ENCODE assay signal across 13 cellular contexts in the genomic region with DNA sequence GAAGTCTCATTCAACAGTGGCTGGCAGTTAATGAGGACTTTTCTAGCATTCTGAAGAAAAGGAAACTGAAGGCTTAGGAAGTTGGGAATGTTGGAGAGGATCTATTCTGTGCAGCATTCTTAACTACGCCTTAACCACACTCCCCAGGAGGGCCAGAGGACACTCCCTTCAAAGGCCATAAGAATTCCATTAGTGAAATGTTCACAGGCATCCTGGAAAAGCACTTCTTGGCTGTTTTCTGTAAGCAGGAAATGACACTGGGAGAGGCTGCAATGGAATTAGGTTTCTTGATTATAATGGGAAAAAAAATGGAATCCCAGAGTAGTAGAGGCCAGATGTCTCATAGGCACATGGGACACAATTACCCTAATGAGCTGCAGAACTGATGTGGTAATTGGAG.
DNase-seq lines count a peak whose midpoint lies in the region; TF ChIP-seq lines count a peak whose summit lies in the region.
"Had no signal": no experiment of that assay in that cellular context is flagged by ENCODE, and none has a peak within 500 bp of the region (broad histone marks: within the 10 kb centered on the region; RNA-seq: fewer than 3 reads in every experiment).

No MANE protein-coding gene starts in this region.

- no peaks in the 10 kb centered on the region for H3K79me1 ChIP-seq in mesenchymal stem cell (replicated peaks; ENCODE audit: low read length, poor library complexity, severe bottlenecking)

- H3K36me3 ChIP-seq in HEK293 (ENCODE audit: control insufficient read depth in 2 of 2, insufficient read depth in 1 of 2, low read length in 2 of 2) (no peaks in the 10 kb centered on the region), mesenchymal stem cell (ENCODE audit: control insufficient read depth in 1 of 2, insufficient read depth in 2 of 2, low read depth in 1 of 2, low read length in 2 of 2) (no peaks in the 10 kb centered on the region)
- H3K36me3 ChIP-seq: BLaER1 had no signal

- peak overlapping the region; percentile 95 for H2AK5ac ChIP-seq in mesenchymal stem cell (ENCODE audit: low read length, severe bottlenecking)

- no peak for TF ChIP-seq CTCF in AG04449 (IDR thresholded peaks at IDR 0.05; ENCODE audit: insufficient read depth, low read length, missing control alignments)
- TF ChIP-seq CTCF in HEK293 (tag by site-specific recombination; IDR thresholded peaks at IDR 0.05): no peak
- TF ChIP-seq CTCF in astrocyte of the spinal cord (IDR thresholded peaks at IDR 0.05; ENCODE audit: low read depth, low read length): no peak

- peak; percentile 88 for DNase-seq in AG04449 (ENCODE audit: low read depth, low spot score)
- peak; percentile 90 for DNase-seq in astrocyte of the spinal cord (ENCODE audit: low read depth, low spot score)
- peak; percentile 68 for DNase-seq in mesenchymal stem cell
- DNase-seq in activated gamma-delta T cell (lab: John Stamatoyannopoulos, UW): no peak
- no peak for DNase-seq in DMS53 treated with DMSO at 0.1 percent for 48 hours (lab: John Stamatoyannopoulos, UW; ENCODE audit: unreplicated experiment)
- DNase-seq in OCI-M1 (lab: John Stamatoyannopoulos, UW): no peak
- DNase-seq in NCI-H2081 treated with DMSO at 0.1 percent for 48 hours (lab: John Stamatoyannopoulos, UW): no peak
- DNase-seq: activated T-cell treated with anti-CD3 and anti-CD28 coated beads, Interleukin-2, amount 50 U/mL, for 24 hours; head of caudate nucleus; NCI-H187 had no signal

- no peak overlapping the region for H3K4me2 ChIP-seq in mesenchymal stem cell (ENCODE audit: low read length, poor library complexity, severe bottlenecking)
- H3K4me2 ChIP-seq: BLaER1 had no signal

- H3K27ac ChIP-seq in HEK293 (ENCODE audit: extremely low read depth, low read depth, low read length) (no peak overlapping the region), mesenchymal stem cell (ENCODE audit: low read length, poor library complexity, severe bottlenecking) (peak overlapping the region; percentile 49)
- H3K27ac ChIP-seq: BLaER1 had no signal

- H4K8ac ChIP-seq in mesenchymal stem cell (ENCODE audit: low read length): peak overlapping the region; percentile 27

- H4K91ac ChIP-seq in mesenchymal stem cell (ENCODE audit: low read length): no peak overlapping the region

- POLR2A ChIA-PET in AG04449 (lab: Yijun Ruan, JAX): interaction anchor here (0.6 to 1.2 kb wide), 2 partner anchors 10 to 20 kb away, joined by 3 read pairs; no protein-coding TSS in a partner anchor
- POLR2A ChIA-PET in HEK293 (lab: Yijun Ruan, JAX): no interaction called here

- CTCF ChIA-PET in AG04449 (lab: Yijun Ruan, JAX) (interaction anchor here (1.2 to 4.2 kb wide), 3 partner anchors 11 to 68 kb away, joined by 4 to 14 read pairs (median 6); no protein-coding TSS in a partner anchor), HEK293 (lab: Yijun Ruan, JAX) (interaction anchor here (0.6 to 0.9 kb wide), 2 partner anchors 9 to 240 kb away, joined by 3 to 4 read pairs; no protein-coding TSS in a partner anchor)

- no peaks in the 10 kb centered on the region for H3K27me3 ChIP-seq in mesenchymal stem cell (ENCODE audit: control insufficient read depth in 1 of 2, insufficient read depth in 1 of 2, low read length in 2 of 2)
- H3K27me3 ChIP-seq: BLaER1 had no signal

- H3K4me3 ChIP-seq in AG04449 (ENCODE audit: low read depth, low read length) (no peak overlapping the region), HEK293 (ENCODE audit: low read depth, low read length) (no peak overlapping the region), astrocyte of the spinal cord (ENCODE audit: low read depth, low read length) (no peak overlapping the region), mesenchymal stem cell (ENCODE audit: insufficient read depth in 1 of 2, low read depth in 1 of 2, low read length in 2 of 2) (no peak overlapping the region)
- H3K4me3 ChIP-seq: BLaER1, lung had no signal

- in situ Hi-C loops in astrocyte of the spinal cord (cut with HindIII; ENCODE audit: low sequenced_read_pairs): no loop called here

- H3K4me1 ChIP-seq in HEK293 (ENCODE audit: control insufficient read depth, insufficient read depth, low read length): no peaks in the 10 kb centered on the region
- H3K4me1 ChIP-seq in mesenchymal stem cell (ENCODE audit: control insufficient read depth, insufficient read depth, low read depth, low read length): peaks cover 6% of the 10 kb centered on the region
- H3K4me1 ChIP-seq: BLaER1 had no signal

- H3K9me3 ChIP-seq in HEK293 (ENCODE audit: control insufficient read depth, insufficient read depth, low read depth, low read length) (no peaks in the 10 kb centered on the region), mesenchymal stem cell (ENCODE audit: control insufficient read depth, low read length) (peaks cover 6% of the 10 kb centered on the region)

- peak overlapping the region; percentile 72 for H3K9ac ChIP-seq in mesenchymal stem cell (ENCODE audit: low read length)
- H3K9ac ChIP-seq: BLaER1 had no signal

- peak overlapping the region in 1 of 2 experiments; percentile 18 for H3K18ac ChIP-seq in mesenchymal stem cell (ENCODE audit: low read depth in 1 of 2, low read length in 2 of 2)

- H2BK5ac ChIP-seq in mesenchymal stem cell (ENCODE audit: low read depth, low read length, poor library complexity, severe bottlenecking): no peak overlapping the region

- no peak overlapping the region for H3K14ac ChIP-seq in mesenchymal stem cell (ENCODE audit: low read length in 2 of 2)

- H2BK15ac ChIP-seq in mesenchymal stem cell (ENCODE audit: low read depth, poor library complexity, severe bottlenecking): no peak overlapping the region

- WGBS in mesenchymal stem cell: no CpG with 5 or more reads among the region's 1 CpG

- no peak overlapping the region for H2BK12ac ChIP-seq in mesenchymal stem cell (ENCODE audit: low read length in 2 of 2)

- H2AFZ ChIP-seq in mesenchymal stem cell (ENCODE audit: low read depth, low read length): no peak overlapping the region

- no peak overlapping the region for H3K23ac ChIP-seq in mesenchymal stem cell (ENCODE audit: low read length in 2 of 2)

- no peak overlapping the region for H2BK120ac ChIP-seq in mesenchymal stem cell (ENCODE audit: low read depth, low read length)

- no peak overlapping the region for H3K4ac ChIP-seq in mesenchymal stem cell (ENCODE audit: low read depth in 1 of 2, low read length in 2 of 2)

TF ChIP-seq in HEK293, 187 proteins besides CTCF, POLR2A, EP300 and RAD21:
- TF ChIP-seq ZNF121 (tag by site-specific recombination; IDR thresholded peaks at IDR 0.05) (no peak), ZNF211 (tag by site-specific recombination; IDR thresholded peaks at IDR 0.05; ENCODE audit: low read depth) (no peak), KLF1 (tag by site-specific recombination; IDR thresholded peaks at IDR 0.05) (peak; percentile 54), MYNN (tag by site-specific recombination; IDR thresholded peaks at IDR 0.05; ENCODE audit: borderline replicate concordance) (no peak), ZNF501 (tag by site-specific recombination; IDR thresholded peaks at IDR 0.05) (no peak)
- TF ChIP-seq, protein P1, sequence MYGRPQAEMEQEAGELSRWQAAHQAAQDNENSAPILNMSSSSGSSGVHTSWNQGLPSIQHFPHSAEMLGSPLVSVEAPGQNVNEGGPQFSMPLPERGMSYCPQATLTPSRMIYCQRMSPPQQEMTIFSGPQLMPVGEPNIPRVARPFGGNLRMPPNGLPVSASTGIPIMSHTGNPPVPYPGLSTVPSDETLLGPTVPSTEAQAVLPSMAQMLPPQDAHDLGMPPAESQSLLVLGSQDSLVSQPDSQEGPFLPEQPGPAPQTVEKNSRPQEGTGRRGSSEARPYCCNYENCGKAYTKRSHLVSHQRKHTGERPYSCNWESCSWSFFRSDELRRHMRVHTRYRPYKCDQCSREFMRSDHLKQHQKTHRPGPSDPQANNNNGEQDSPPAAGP (tag by site-specific recombination; IDR thresholded peaks at IDR 0.05): no peak

Comparison
In these comparisons a context has a peak if more than half of its experiments do, and no peak if none do; other contexts are left out.
1. DNase-seq: peak in AG04449 (single experiment), astrocyte of the spinal cord (single experiment) and mesenchymal stem cell (single experiment); none in activated gamma-delta T cell (single experiment), DMS53 treated with DMSO at 0.1 percent for 48 hours (single experiment), OCI-M1 (single experiment) and NCI-H2081 treated with DMSO at 0.1 percent for 48 hours (single experiment).